Comparison of ENCODE assay signal across 8 cellular contexts in genomic region chrX:54807524-54808108, GRCh38. TPM values are rescaled to one million over a fixed set of nuclear protein-coding genes. Genes with fewer than 3 reads are reported as not detected.
DNase-seq lines count a peak whose midpoint lies in the region; ATAC-seq and TF ChIP-seq lines count a peak whose summit lies in the region.

TSS of gene MAGED2 (plus strand) at chrX:54807745. CDS start at chrX:54809332, 1,587 bp downstream.

- peaks cover 0 to 11% of the 10 kb centered on the region in 2 experiments; a peak in 1 of 4 replicates for H3K4me1 ChIP-seq in SK-N-SH (ENCODE audit: control insufficient read depth in 1 of 2, insufficient read depth in 2 of 2, low read depth in 1 of 2, low read length in 1 of 2)
- peaks cover 12% of the 10 kb centered on the region for H3K4me1 ChIP-seq in left ventricle myocardium inferior
- peaks cover 0 to 4% of the 10 kb centered on the region in 2 experiments for H3K4me1 ChIP-seq in trophoblast cell (ENCODE audit: control insufficient read depth in 1 of 2, insufficient read depth in 2 of 2, low read length in 2 of 2)

- no peak for TF ChIP-seq EP300 in SK-N-SH (IDR thresholded peaks at IDR 0.05; ENCODE audit: borderline replicate concordance in 1 of 2, low read depth in 1 of 2, low read length in 1 of 2)

- H3K14ac ChIP-seq in trophoblast cell (ENCODE audit: low read length): peak within 1 kb of the TSS; percentile 98

- H4K12ac ChIP-seq in trophoblast cell (ENCODE audit: low read depth, low read length): peak within 1 kb of the TSS; percentile 96

- H4K20me1 ChIP-seq in SK-N-SH (ENCODE audit: insufficient read depth): peaks cover under 1% of the 10 kb centered on the region

- peak within 1 kb of the TSS; percentile 98 for H4K91ac ChIP-seq in trophoblast cell (ENCODE audit: low read depth, low read length)

- no peaks in the 10 kb centered on the region for H3K9me3 ChIP-seq in SK-N-SH
- no peaks in the 10 kb centered on the region for H3K9me3 ChIP-seq in left ventricle myocardium inferior (replicated peaks)
- H3K9me3 ChIP-seq in trophoblast cell (ENCODE audit: insufficient read depth, low read depth, low read length): no peaks in the 10 kb centered on the region

- no peak for TF ChIP-seq RAD21 in SK-N-SH (IDR thresholded peaks at IDR 0.05; ENCODE audit: low read length)

- H3K18ac ChIP-seq in trophoblast cell (ENCODE audit: low read length): peak within 1 kb of the TSS; percentile 97

- H3F3A ChIP-seq in SK-N-SH (replicated peaks; ENCODE audit: insufficient read depth): no peaks in the 10 kb centered on the region

- H3K27ac ChIP-seq in SK-N-SH (ENCODE audit: low read depth in 2 of 2, low read length in 1 of 2) (peak within 1 kb of the TSS; percentile 89 to 95), left ventricle myocardium inferior (replicated peaks) (peak within 1 kb of the TSS; percentile 89), trophoblast cell (ENCODE audit: low read depth, low read length) (peak within 1 kb of the TSS; percentile 93)

- DNase-seq in NCI-H1417 (lab: John Stamatoyannopoulos, UW): peak in 2 of 3 experiments; percentile 50 to 65
- DNase-seq in NCI-H1417 treated with DMSO at 0.1 percent for 48 hours (lab: John Stamatoyannopoulos, UW): no peak
- DNase-seq in SK-N-SH: peak; percentile 62
- peak; percentile 68 for DNase-seq in astrocyte of the hippocampus (ENCODE audit: low read depth, low spot score)
- peak; percentile 25 for DNase-seq in left ventricle myocardium inferior
- DNase-seq in trophoblast cell: peak in 1 of 2 donors; percentile 19
- no peak for DNase-seq in GM19240 (ENCODE audit: insufficient read length, low spot score)

- H2AK5ac ChIP-seq in trophoblast cell (ENCODE audit: low read length): peak within 1 kb of the TSS; percentile 95

- ATAC-seq in GM21528 (IDR thresholded peaks at IDR 0.05; ENCODE audit: low FRiP score, unreplicated experiment): no peak

- peak within 1 kb of the TSS; percentile 93 for H4K8ac ChIP-seq in trophoblast cell (ENCODE audit: low read depth, low read length)

- peak within 1 kb of the TSS; percentile 97 for H2BK120ac ChIP-seq in trophoblast cell (ENCODE audit: insufficient read depth, low read length, poor library complexity)

- H2AFZ ChIP-seq in SK-N-SH (ENCODE audit: low read depth) (peak within 1 kb of the TSS; percentile 79; the same call in 1 of the 2 replicates), trophoblast cell (ENCODE audit: insufficient read depth, low read length, poor library complexity) (peak within 1 kb of the TSS; percentile 97)

- H3K27me3 ChIP-seq in SK-N-SH (ENCODE audit: insufficient read depth) (peaks cover 8% of the 10 kb centered on the region), left ventricle myocardium inferior (ENCODE audit: low read depth) (no peaks in the 10 kb centered on the region), trophoblast cell (ENCODE audit: insufficient read depth, low read length) (no peaks in the 10 kb centered on the region)

- H3K9me2 ChIP-seq in SK-N-SH: no peaks in the 10 kb centered on the region

- peak within 1 kb of the TSS; percentile 76 for H3K4me2 ChIP-seq in SK-N-SH
- H3K4me2 ChIP-seq in trophoblast cell (ENCODE audit: low read length): peak within 1 kb of the TSS; percentile 81

- peak within 1 kb of the TSS; percentile 99 for H3K4ac ChIP-seq in trophoblast cell (ENCODE audit: low read depth, low read length)

- peaks cover 13% of the 10 kb centered on the region for H3K79me1 ChIP-seq in trophoblast cell (ENCODE audit: low read length)

- H3K4me3 ChIP-seq in SK-N-SH (ENCODE audit: low read depth in 2 of 2, low read length in 1 of 2): peak within 1 kb of the TSS; percentile 63 to 81
- H3K4me3 ChIP-seq in left ventricle myocardium inferior: peak within 1 kb of the TSS; percentile 81
- peak within 1 kb of the TSS; percentile 88 for H3K4me3 ChIP-seq in trophoblast cell (ENCODE audit: low read depth, low read length)

- H3K79me2 ChIP-seq in SK-N-SH (ENCODE audit: insufficient read depth): peaks cover 24% of the 10 kb centered on the region
- H3K79me2 ChIP-seq in trophoblast cell (ENCODE audit: control insufficient read depth, insufficient read depth, low read length, poor library complexity): peaks cover 14% of the 10 kb centered on the region

- intact Hi-C loops in left ventricle myocardium inferior (cut with micrococcal nuclease): no loop called here

- H3K36me3 ChIP-seq in SK-N-SH (replicated peaks in 1 of 2; ENCODE audit: control insufficient read depth in 1 of 2, insufficient read depth in 2 of 2, low read length in 1 of 2): peaks cover 23 to 28% of the 10 kb centered on the region in 2 experiments
- peaks cover 27% of the 10 kb centered on the region for H3K36me3 ChIP-seq in left ventricle myocardium inferior
- peaks cover 23 to 34% of the 10 kb centered on the region in 2 experiments for H3K36me3 ChIP-seq in trophoblast cell (ENCODE audit: control insufficient read depth in 1 of 2, insufficient read depth in 2 of 2, low read length in 2 of 2)

- TF ChIP-seq CTCF in SK-N-SH (IDR thresholded peaks at IDR 0.05) (no peak), left ventricle myocardium inferior (IDR thresholded peaks at IDR 0.05; ENCODE audit: borderline replicate concordance) (no peak)

- POLR2A ChIA-PET in SK-N-SH (lab: Yijun Ruan, JAX): interaction anchor here (0.8 to 3.8 kb wide), 8 partner anchors 10 to 192 kb away, joined by 3 to 33 read pairs (median 4); partner anchors contain the start of gene APEX2

- CTCF ChIA-PET in SK-N-SH (lab: Yijun Ruan, JAX): interaction anchor here (3.3 kb wide), 1 partner anchor 167 kb away, joined by 14 read pairs; no protein-coding TSS in a partner anchor

- H2BK12ac ChIP-seq in trophoblast cell (ENCODE audit: low read length): peak within 1 kb of the TSS; percentile 96

- peak within 1 kb of the TSS; percentile 96 for H2BK5ac ChIP-seq in trophoblast cell (ENCODE audit: low read depth, low read length, poor library complexity)

- H3K9ac ChIP-seq in SK-N-SH (peak within 1 kb of the TSS; percentile 90), trophoblast cell (ENCODE audit: low read length) (peak within 1 kb of the TSS; percentile 93)

- 4% methylated on average over 17 of the region's 17 CpGs for WGBS in SK-N-SH (ENCODE audit: low lambda C conversion rate)
- WGBS in trophoblast cell (ENCODE audit: extremely low coverage, insufficient coverage, insufficient read length): no CpG with 5 or more reads among the region's 17 CpGs

- H3K23ac ChIP-seq in trophoblast cell (ENCODE audit: low read length): no peak within 1 kb of the TSS

TF ChIP-seq in SK-N-SH, 30 proteins besides CTCF, POLR2A, EP300 and RAD21:
- 0 out of 2 replicates have a peak, but pooled peaks have one; percentile 6 for TF ChIP-seq MXI1 (IDR thresholded peaks at IDR 0.05; ENCODE audit: low read depth, low read length)
- no peak for TF ChIP-seq ELF1 (IDR thresholded peaks at IDR 0.05)
- peak; percentile 44; the same call in 1 of the 2 replicates for TF ChIP-seq POLR2AphosphoS5 (IDR thresholded peaks at IDR 0.05; ENCODE audit: low read depth, low read length)

RNA-seq across cellular contexts. Expression of gene MAGED2, which starts in this region (rescaled TPM):
- polyA plus RNA-seq in SK-N-SH (2012; rRNA removed): 202 and 227 TPM in 2 replicates
- polyA plus RNA-seq in SK-N-SH (2012; cell fraction: cytosol; rRNA removed): 153 and 204 TPM in 2 replicates
- polyA plus RNA-seq in SK-N-SH (2012; cell fraction: nucleus; rRNA removed): 299 and 391 TPM in 2 replicates
- 81.3 TPM for total RNA-seq in left ventricle myocardium inferior
- 281 and 288 TPM in 2 replicates for polyA plus RNA-seq in trophoblast cell (2013)

Comparison
In these comparisons a context has a peak if more than half of its experiments do, and no peak if none do; other contexts are left out.
1. DNase-seq: peak in NCI-H1417 (2 of 3), SK-N-SH (single experiment), astrocyte of the hippocampus (single experiment) and left ventricle myocardium inferior (single experiment); none in NCI-H1417 treated with DMSO at 0.1 percent for 48 hours (single experiment) and GM19240 (single experiment).
2. Peak in every context shown above with its lines, with median percentiles within 50 percentile points of each other: H3K27ac ChIP-seq and H3K4me3 ChIP-seq.